Comparison of ENCODE assay signal across 8 cellular contexts in genomic region chr11:129695543-129696308, GRCh38.
DNase-seq lines count a peak whose midpoint lies in the region; ATAC-seq lines count a peak whose summit lies in the region.

No MANE protein-coding gene starts in this region.

- no peak overlapping the region for H3K4me3 ChIP-seq in adipocyte (ENCODE audit: low read length)

- peaks cover 46% of the 10 kb centered on the region for H3K27me3 ChIP-seq in adipocyte (replicated peaks; ENCODE audit: control insufficient read depth, insufficient read depth, low read length)

- ATAC-seq in GM21529 (IDR thresholded peaks at IDR 0.05; ENCODE audit: unreplicated experiment), result peak; percentile 84

- H3K36me3 ChIP-seq in adipocyte (ENCODE audit: control insufficient read depth, insufficient read depth, low read length, severe bottlenecking), result no peaks in the 10 kb centered on the region

- H3K9me3 ChIP-seq in adipocyte (ENCODE audit: control insufficient read depth, low read length), result no peaks in the 10 kb centered on the region

- H3K9ac ChIP-seq in adipocyte (ENCODE audit: low read length), result no peak overlapping the region

- H3K4me1 ChIP-seq in adipocyte (ENCODE audit: control insufficient read depth, insufficient read depth, low read length), result peaks cover 2% of the 10 kb centered on the region

- peak; percentile 70 for DNase-seq in Daoy (ENCODE audit: low read depth)
- peak; percentile 16 for DNase-seq in HuH-7.5 (ENCODE audit: low spot score)
- DNase-seq in SW480 (ENCODE audit: low spot score), result peak; percentile 46
- peak; percentile 34 for DNase-seq in adipocyte (ENCODE audit: low read depth)
- DNase-seq in iPS-NIHi11 (ENCODE audit: low spot score), result peak; percentile 82
- peak; percentile 79 for DNase-seq in stimulated activated CD4-positive, alpha-beta T cell treated with anti-CD3 and anti-CD28 coated beads, Interleukin-15, amount 100 ng/mL, for 24 hours
- no peak for DNase-seq in HPDE6-E6E7 (ENCODE audit: extremely low spot score)
